ENCODE assay signal across 14 cellular contexts in genomic region chr16:11575223-11575589, GRCh38. TPM values are rescaled to one million over a fixed set of nuclear protein-coding genes. Genes with fewer than 3 reads are reported as not detected.
A peak's percentile ranks its signal among the peaks of the same experiment; 100 is the strongest.
DNase-seq lines count a peak whose midpoint lies in the region; ATAC-seq, FAIRE-seq and TF ChIP-seq lines count a peak whose summit lies in the region.
"Had no signal": no experiment of that assay in that cellular context is flagged by ENCODE, and none has a peak within 500 bp of the region (broad histone marks: within the 10 kb centered on the region; RNA-seq: fewer than 3 reads in every experiment).

No MANE protein-coding gene starts in this region.

- H3K27me3 Mint-ChIP-seq in CD4-positive, alpha-beta memory T cell = no peaks in the 10 kb centered on the region
- no peaks in the 10 kb centered on the region for H3K27me3 Mint-ChIP-seq in stimulated activated naive B cell treated with anti-CD40 and anti-IgM and Interleukin-4, amounts not matched to agents 10 μg/mL and 1 μg/mL and 100 μg/mL, for 72 hours

- peaks cover 20 to 45% of the 10 kb centered on the region in 2 donors for H3K36me3 Mint-ChIP-seq in CD4-positive, alpha-beta memory T cell
- H3K36me3 Mint-ChIP-seq in stimulated activated naive B cell treated with anti-CD40 and anti-IgM and Interleukin-4, amounts not matched to agents 10 μg/mL and 1 μg/mL and 100 μg/mL, for 72 hours = peaks cover 43 to 71% of the 10 kb centered on the region in 2 donors

- SMC1A ChIA-PET in GM12878 (lab: Charles Lee; ENCODE audit: uncharacterized antibody, unreplicated experiment) = interaction anchor here (0.7 to 1.8 kb wide), 5 partner anchors 9 to 67 kb away, joined by 3 to 7 read pairs (median 5); no protein-coding TSS in a partner anchor

- no peak for TF ChIP-seq RAD21 in GM12878 (IDR thresholded peaks at IDR 0.05; ENCODE audit: insufficient read depth, low read depth, low read length)

- H2AFZ ChIP-seq in GM12878 (ENCODE audit: control insufficient read depth, low read depth, low read length) = no peak overlapping the region

- peaks cover 49 to 87% (median 66%) of the 10 kb centered on the region in 4 donors for H3K4me1 Mint-ChIP-seq in CD4-positive, alpha-beta memory T cell
- H3K4me1 Mint-ChIP-seq in stimulated activated naive B cell treated with anti-CD40 and anti-IgM and Interleukin-4, amounts not matched to agents 10 μg/mL and 1 μg/mL and 100 μg/mL, for 72 hours = peaks cover 48 to 84% of the 10 kb centered on the region in 2 donors

- peaks cover 83% of the 10 kb centered on the region for H3K79me2 ChIP-seq in GM12878 (ENCODE audit: control insufficient read depth, insufficient read depth, low read length)

- H3K9me3 ChIP-seq in CD4-positive, alpha-beta memory T cell (ENCODE audit: control insufficient read depth in 1 of 2, low read length in 2 of 2) = no peaks in the 10 kb centered on the region
- H3K9me3 ChIP-seq in GM12878 (replicated peaks; ENCODE audit: control insufficient read depth, insufficient read depth, low read length) = no peaks in the 10 kb centered on the region
- H3K9me3 ChIP-seq: mucosa of descending colon, prostate gland had no signal

- RAD21 ChIA-PET in GM12878 (lab: Charles Lee; ENCODE audit: unreplicated experiment) = interaction anchor here (0.8 to 1.4 kb wide), 4 partner anchors 9 to 14 kb away, joined by 4 to 6 read pairs (median 4); partner anchors contain the start of gene LITAF

- CTCF ChIA-PET in CD4-positive, alpha-beta memory T cell (lab: Charles Lee; ENCODE audit: partially characterized antibody) = interaction anchor here (1.6 kb wide), 1 partner anchor 44 kb away, joined by 4 read pairs; no protein-coding TSS in a partner anchor
- CTCF ChIA-PET in GM12878 (lab: Yijun Ruan, JAX) = interaction anchor here (0.8 to 2.6 kb wide), 7 partner anchors 9 to 179 kb away, joined by 3 to 12 read pairs (median 3); partner anchors contain the start of gene LITAF

- H3K27ac ChIP-seq in CD4-positive, alpha-beta memory T cell (ENCODE audit: low read depth, low read length) = peak overlapping the region; percentile 23
- no peak overlapping the region; the same call in 1 of the 2 replicates for H3K27ac ChIP-seq in GM12878 (ENCODE audit: control insufficient read depth, insufficient read depth)
- H3K27ac ChIP-seq: prostate gland had no signal

- no peak for TF ChIP-seq EP300 in GM12878 (IDR thresholded peaks at IDR 0.05; ENCODE audit: borderline replicate concordance in 1 of 2, control insufficient read depth in 1 of 2, low read depth in 2 of 2, low read length in 2 of 2)

- H3K9ac ChIP-seq in GM12878 (ENCODE audit: control insufficient read depth, insufficient read depth, low read length) = no peak overlapping the region

- no peak for TF ChIP-seq CTCF in GM12878 (IDR thresholded peaks at IDR 0.05 in 2 of 3, conservative IDR thresholded peaks at IDR 0.05 in 1 of 3; ENCODE audit: control insufficient read depth in 2 of 3, extremely low read depth in 1 of 3, insufficient read depth in 1 of 3, low read depth in 3 of 3, low read length in 3 of 3)

- no peaks in the 10 kb centered on the region for H3K9me3 Mint-ChIP-seq in CD4-positive, alpha-beta memory T cell
- no peaks in the 10 kb centered on the region for H3K9me3 Mint-ChIP-seq in stimulated activated naive B cell treated with anti-CD40 and anti-IgM and Interleukin-4, amounts not matched to agents 10 μg/mL and 1 μg/mL and 100 μg/mL, for 72 hours

- no peak for FAIRE-seq in GM12878 (lab: Jason Lieb, UNC)
- FAIRE-seq: TTC549 had no signal

- H3K4me2 ChIP-seq in GM12878 (ENCODE audit: control insufficient read depth, insufficient read depth) = peak overlapping the region; percentile 12; the same call in 1 of the 2 replicates

- ATAC-seq in GM19395 (IDR thresholded peaks at IDR 0.05; ENCODE audit: unreplicated experiment) (peak; percentile 19), GM12878 (peak; percentile 10), left colon (no peak), GM21529 (IDR thresholded peaks at IDR 0.05; ENCODE audit: unreplicated experiment) (no peak)
- peak in 1 of 2 donors; percentile 1 for ATAC-seq in stimulated activated naive B cell treated with anti-CD40 and anti-IgM and Interleukin-4, amounts not matched to agents 10 μg/mL and 1 μg/mL and 100 μg/mL, for 72 hours (replicated peaks)

- peak overlapping the region; percentile 37 to 88 (median 75) for H3K4me3 Mint-ChIP-seq in CD4-positive, alpha-beta memory T cell
- H3K4me3 Mint-ChIP-seq in stimulated activated naive B cell treated with anti-CD40 and anti-IgM and Interleukin-4, amounts not matched to agents 10 μg/mL and 1 μg/mL and 100 μg/mL, for 72 hours = peak overlapping the region; percentile 51 to 61

- peaks cover 4% of the 10 kb centered on the region for H3K36me3 ChIP-seq in CD4-positive, alpha-beta memory T cell (ENCODE audit: insufficient read depth, low read length)
- H3K36me3 ChIP-seq in GM12878 (ENCODE audit: control insufficient read depth in 2 of 2, insufficient read depth in 2 of 2, low read length in 1 of 2) = peaks cover 3 to 11% of the 10 kb centered on the region in 2 experiments; a peak in 3 of 4 replicates
- H3K36me3 ChIP-seq: prostate gland had no signal

- no peak for DNase-seq in CD4-positive, alpha-beta memory T cell
- DNase-seq in GM12878 (ENCODE audit: low read depth, low spot score) = no peak
- no peak for DNase-seq in stimulated activated naive B cell treated with anti-CD40 and anti-IgM and Interleukin-4, amounts not matched to agents 10 μg/mL and 1 μg/mL and 100 μg/mL, for 72 hours
- no peak for DNase-seq in left colon
- DNase-seq in DMS 273 treated with DMSO at 0.1 percent for 48 hours (lab: John Stamatoyannopoulos, UW) = no peak
- DNase-seq in activated CD4-positive, CD25-positive, alpha-beta regulatory T cell treated with anti-CD3 and anti-CD28 coated beads, Interleukin-2, amount 50 U/mL, for 72 hours = no peak
- DNase-seq: GDM1, glutamatergic neuron, mucosa of descending colon, NCI-H2081 treated with DMSO at 0.1 percent for 48 hours had no signal

- 75% methylated on average over 7 of the region's 7 CpGs for WGBS in GM12878 (ENCODE audit: insufficient coverage, insufficient replicate concordance, low lambda C conversion rate, missing lambda C conversion rate)

- POLR2A ChIA-PET in CD4-positive, alpha-beta memory T cell (lab: Charles Lee; ENCODE audit: partially characterized antibody) = interaction anchor here (1.0 to 3.1 kb wide), 6 partner anchors 9 to 20 kb away, joined by 3 to 18 read pairs (median 4); partner anchors contain the start of gene LITAF
- POLR2A ChIA-PET in GM12878 (lab: Charles Lee) = no interaction called here

- TSS peak; percentile 10 for BruUV-seq in GM12878 (replicated peaks; lab: Mats Ljungman, UMichigan)

- in situ Hi-C loops in GM12878 (cut with MboI) = no loop called here

- H3K27me3 ChIP-seq in CD4-positive, alpha-beta memory T cell (ENCODE audit: insufficient read depth, low read length) = no peaks in the 10 kb centered on the region
- no peaks in the 10 kb centered on the region for H3K27me3 ChIP-seq in GM12878 (replicated peaks in 1 of 2; ENCODE audit: control insufficient read depth in 2 of 2, insufficient read depth in 2 of 2, low read length in 1 of 2)

- no peak for TF ChIP-seq POLR2A in GM12878 (IDR thresholded peaks at IDR 0.05; ENCODE audit: low read depth, low read length)

- H4K20me1 ChIP-seq in GM12878 (ENCODE audit: control insufficient read depth, insufficient read depth) = no peaks in the 10 kb centered on the region; the same call in 1 of the 2 replicates

- peak overlapping the region; percentile 83 to 91 (median 88) for H3K27ac Mint-ChIP-seq in CD4-positive, alpha-beta memory T cell
- peak overlapping the region; percentile 68 for H3K27ac Mint-ChIP-seq in stimulated activated naive B cell treated with anti-CD40 and anti-IgM and Interleukin-4, amounts not matched to agents 10 μg/mL and 1 μg/mL and 100 μg/mL, for 72 hours

- H3K4me1 ChIP-seq in CD4-positive, alpha-beta memory T cell (ENCODE audit: insufficient read depth, low read length) = peaks cover 88% of the 10 kb centered on the region
- peaks cover 45% of the 10 kb centered on the region for H3K4me1 ChIP-seq in GM12878 (ENCODE audit: control insufficient read depth, insufficient read depth, low read length)
- H3K4me1 ChIP-seq: prostate gland had no signal

- H3K4me3 ChIP-seq in CD4-positive, alpha-beta memory T cell (ENCODE audit: low read length in 2 of 2) = no peak overlapping the region
- H3K4me3 ChIP-seq in GM12878 = peak overlapping the region; percentile 43; the same call in 1 of the 2 replicates
- H3K4me3 ChIP-seq: mucosa of descending colon, prostate gland had no signal

- intact Hi-C loops in CD4-positive, alpha-beta memory T cell (cut with micrococcal nuclease) = loop anchor here (1.0 kb wide), 1 partner anchor 9 kb away; no protein-coding TSS in a partner anchor
- intact Hi-C loops in GM12878 (cut with micrococcal nuclease; ENCODE audit: unreplicated experiment) = no loop called here
- intact Hi-C loops in left colon (cut with DNase I, micrococcal nuclease) = no loop called here

TF ChIP-seq in GM12878, 131 proteins besides CTCF, POLR2A, EP300 and RAD21 (continues in another document):
- TF ChIP-seq NFIC (IDR thresholded peaks at IDR 0.05; ENCODE audit: low read depth, low read length) = no peak
- no peak for TF ChIP-seq ATF3 (IDR thresholded peaks at IDR 0.05; ENCODE audit: borderline replicate concordance, extremely low read depth, low read depth, low read length)

RNA-seq across cellular contexts. Expression of gene LITAF, which starts 11.5 kb away (rescaled TPM):
- 100 to 1,000 TPM; 155 to 157 TPM for total RNA-seq in CD4-positive, alpha-beta memory T cell
- 100 to 1,000 TPM; 343 to 496 TPM for polyA plus RNA-seq in CD4-positive, alpha-beta memory T cell
- total RNA-seq in GM12878 (2013; cell fraction: nucleolus; rRNA removed) = 62.4 and 64.8 TPM in 2 replicates
- total RNA-seq in GM12878 (2014; rRNA removed) (111 and 121 TPM in 2 replicates), GM12878 (2014; rRNA removed; fragmentation: Illumina TruSeq; extraction: Trizol) (124 and 125 TPM in 2 replicates), GM12878 (2021) (168 and 173 TPM in 2 replicates), left colon (100 to 1,000 TPM; 171 to 240 TPM)
- polyA plus RNA-seq in GM12878 (2011; ENCODE audit: low read depth) = 90.1 TPM
- polyA plus RNA-seq in GM12878 (2011; rRNA removed) (99.2 and 112 TPM in 2 replicates), GM12878 (2014; fragmentation: Illumina TruSeq; extraction: Trizol) (196 and 211 TPM in 2 replicates), GM12878 (2014; fragmentation: Nextera tagmentation; extraction: Ambion mirVana) (100 to 1,000 TPM; 144 to 195 TPM), GM12878 (2014; rRNA removed) (103 and 115 TPM in 2 replicates), GM12878 (2016; fragmentation: Nextera tagmentation; extraction: Ambion mirVana) (100 to 1,000 TPM; 150 to 154 TPM)
- polyA plus RNA-seq in GM12878 (2011; cell fraction: cytosol; rRNA removed) = 193 and 266 TPM in 2 replicates
- polyA plus RNA-seq in GM12878 (2011; cell fraction: nucleus; rRNA removed) = 74.4 and 94.9 TPM in 2 replicates
- polyA plus RNA-seq in GM12878 (2012) = 120 and 148 TPM in 2 replicates
- polyA minus RNA-seq in GM12878 (2011; rRNA and poly(A)+ RNA removed) = 92.1 and 148 TPM in 2 replicates
- 52.1 and 57.0 TPM in 2 replicates for polyA minus RNA-seq in GM12878 (2011; cell fraction: cytosol; rRNA and poly(A)+ RNA removed)
- 28.7 and 56.3 TPM in 2 replicates for polyA minus RNA-seq in GM12878 (2011; cell fraction: nucleus; rRNA and poly(A)+ RNA removed)

Comparison
In these comparisons a context has a peak if more than half of its experiments do, and no peak if none do; other contexts are left out.
1. ATAC-seq: peak in GM19395 (single experiment) and GM12878 (single experiment); none in left colon (single experiment) and GM21529 (single experiment).